ENCODE assay signal across 12 cellular contexts in genomic region chr13:87498681-87499080, GRCh38.
DNase-seq lines count a peak whose midpoint lies in the region; ATAC-seq and TF ChIP-seq lines count a peak whose summit lies in the region.
"Had no signal": no experiment of that assay in that cellular context is flagged by ENCODE, and none has a peak within 500 bp of the region (broad histone marks: within the 10 kb centered on the region; RNA-seq: fewer than 3 reads in every experiment).

No MANE protein-coding gene starts in this region.

- no peak overlapping the region for H3K18ac ChIP-seq in neuronal stem cell (ENCODE audit: low read length)

- H4K8ac ChIP-seq in neuronal stem cell (ENCODE audit: low read depth, low read length), result no peak overlapping the region

- TF ChIP-seq CTCF in OCI-LY7 (conservative IDR thresholded peaks at IDR 0.05; ENCODE audit: low read length) (no peak), mammary epithelial cell (conservative IDR thresholded peaks at IDR 0.05 in 1 of 2, IDR thresholded peaks at IDR 0.05 in 1 of 2; ENCODE audit: extremely low read depth in 1 of 2, insufficient read depth in 1 of 2, low read depth in 1 of 2, low read length in 2 of 2) (no peak), WERI-Rb-1 (IDR thresholded peaks at IDR 0.05; ENCODE audit: low read depth, low read length) (no peak), body of pancreas (IDR thresholded peaks at IDR 0.05) (no peak)

- in situ Hi-C loops in mammary epithelial cell (cut with MboI; ENCODE audit: low sequenced_read_pairs in 2 of 2), result no loop called here

- H3K79me2 ChIP-seq in OCI-LY7 (ENCODE audit: insufficient read depth, low read depth, low read length), result no peaks in the 10 kb centered on the region
- H3K79me2 ChIP-seq in mammary epithelial cell (ENCODE audit: insufficient read depth, low read length), result no peaks in the 10 kb centered on the region

- no peak overlapping the region for H3K27ac ChIP-seq in OCI-LY7 (ENCODE audit: low read depth, low read length, poor library complexity, severe bottlenecking)
- no peak overlapping the region for H3K27ac ChIP-seq in mammary epithelial cell (ENCODE audit: insufficient read depth, low read depth, low read length)
- H3K27ac ChIP-seq in neuronal stem cell (replicated peaks; ENCODE audit: low read length), result no peak overlapping the region
- H3K27ac ChIP-seq in WERI-Rb-1, result no peak overlapping the region
- no peak overlapping the region for H3K27ac ChIP-seq in body of pancreas
- H3K27ac ChIP-seq: colonic mucosa, VCaP had no signal

- DNase-seq in HEK293T (ENCODE audit: extremely low spot score), result peak; percentile 46
- DNase-seq in OCI-LY7 (ENCODE audit: low spot score), result peak; percentile 16
- DNase-seq in mammary epithelial cell, result peak; percentile 1
- peak; percentile 35 for DNase-seq in neuronal stem cell (ENCODE audit: low spot score)
- no peak for DNase-seq in WERI-Rb-1
- DNase-seq in natural killer cell treated with Interleukin-12 subunit alpha and Interleukin-12 subunit beta and Interleukin-15 and Interleukin-18, amount 100 ng/mL, for 72 hours (ENCODE audit: low spot score), result no peak
- DNase-seq in SK-N-DZ (ENCODE audit: low spot score), result no peak
- no peak for DNase-seq in body of pancreas
- DNase-seq: activated naive CD4-positive, alpha-beta T cell treated with anti-CD3 and anti-CD28 coated beads, Interleukin-2, amount 50 U/mL, for 16 hours; CD4-positive, alpha-beta memory T cell; colonic mucosa had no signal

- TF ChIP-seq POLR2A in body of pancreas (IDR thresholded peaks at IDR 0.05), result no peak

- no peak overlapping the region for H3K4me3 Mint-ChIP-seq in natural killer cell treated with Interleukin-12 subunit alpha and Interleukin-12 subunit beta and Interleukin-15 and Interleukin-18, amount 100 ng/mL, for 72 hours
- H3K4me3 Mint-ChIP-seq: CD4-positive, alpha-beta memory T cell had no signal

- no peak overlapping the region for H2AFZ ChIP-seq in OCI-LY7 (ENCODE audit: low read length)
- no peak overlapping the region for H2AFZ ChIP-seq in mammary epithelial cell (ENCODE audit: low read depth, low read length)
- no peak overlapping the region for H2AFZ ChIP-seq in neuronal stem cell (ENCODE audit: low read length)

- 25% methylated on average over 2 of the region's 2 CpGs for WGBS in mammary epithelial cell (ENCODE audit: low coverage, missing lambda C conversion rate)
- no CpG with 5 or more reads among the region's 2 CpGs for WGBS in neuronal stem cell (ENCODE audit: extremely low coverage in 2 of 2, insufficient read length in 2 of 2, insufficient replicate concordance in 1 of 2), 2 donors
- 37 to 40% methylated on average over 2 of the region's 2 CpGs for WGBS in body of pancreas, 2 donors

- H3K36me3 ChIP-seq in OCI-LY7 (ENCODE audit: insufficient read depth, low read length) (no peaks in the 10 kb centered on the region), mammary epithelial cell (ENCODE audit: insufficient read depth, low read length) (no peaks in the 10 kb centered on the region), neuronal stem cell (replicated peaks in 1 of 2; ENCODE audit: control insufficient read depth in 2 of 2, insufficient read depth in 2 of 2, low read length in 2 of 2) (no peaks in the 10 kb centered on the region), WERI-Rb-1 (no peaks in the 10 kb centered on the region), body of pancreas (replicated peaks in 1 of 2; ENCODE audit: insufficient read depth in 1 of 2, low read depth in 2 of 2) (no peaks in the 10 kb centered on the region)
- H3K36me3 ChIP-seq: colonic mucosa had no signal

- no peak overlapping the region for H4K91ac ChIP-seq in neuronal stem cell (ENCODE audit: low read depth, low read length, poor library complexity)

- no peaks in the 10 kb centered on the region for H3K27me3 Mint-ChIP-seq in natural killer cell treated with Interleukin-12 subunit alpha and Interleukin-12 subunit beta and Interleukin-15 and Interleukin-18, amount 100 ng/mL, for 72 hours
- H3K27me3 Mint-ChIP-seq: CD4-positive, alpha-beta memory T cell had no signal

- no peak overlapping the region for H3K4me2 ChIP-seq in OCI-LY7 (ENCODE audit: low read length)
- no peak overlapping the region for H3K4me2 ChIP-seq in mammary epithelial cell (ENCODE audit: insufficient read depth, low read depth, low read length)
- no peak overlapping the region for H3K4me2 ChIP-seq in neuronal stem cell (ENCODE audit: insufficient read depth, low read length, poor library complexity, severe bottlenecking)

- no peak for ATAC-seq in natural killer cell treated with Interleukin-12 subunit alpha and Interleukin-12 subunit beta and Interleukin-15 and Interleukin-18, amount 100 ng/mL, for 72 hours
- ATAC-seq in body of pancreas, result no peak

- no peaks in the 10 kb centered on the region for H3K36me3 Mint-ChIP-seq in natural killer cell treated with Interleukin-12 subunit alpha and Interleukin-12 subunit beta and Interleukin-15 and Interleukin-18, amount 100 ng/mL, for 72 hours
- H3K36me3 Mint-ChIP-seq: CD4-positive, alpha-beta memory T cell had no signal

- H3K27ac Mint-ChIP-seq in natural killer cell treated with Interleukin-12 subunit alpha and Interleukin-12 subunit beta and Interleukin-15 and Interleukin-18, amount 100 ng/mL, for 72 hours, result no peak overlapping the region
- H3K27ac Mint-ChIP-seq: CD4-positive, alpha-beta memory T cell had no signal

- no peak overlapping the region for H2BK5ac ChIP-seq in neuronal stem cell (ENCODE audit: low read length)

- H2BK15ac ChIP-seq in neuronal stem cell (ENCODE audit: low read length), result no peak overlapping the region

- H3K14ac ChIP-seq in neuronal stem cell (ENCODE audit: low read length), result no peak overlapping the region

- H3K4me1 ChIP-seq in OCI-LY7 (ENCODE audit: insufficient read depth, low read length, poor library complexity, severe bottlenecking) (no peaks in the 10 kb centered on the region), mammary epithelial cell (ENCODE audit: insufficient read depth, low read length) (no peaks in the 10 kb centered on the region), neuronal stem cell (ENCODE audit: control insufficient read depth in 2 of 2, insufficient read depth in 1 of 2, low read depth in 1 of 2, low read length in 2 of 2) (no peaks in the 10 kb centered on the region), body of pancreas (no peaks in the 10 kb centered on the region)
- H3K4me1 ChIP-seq: colonic mucosa had no signal

- intact Hi-C loops in OCI-LY7 (cut with micrococcal nuclease; ENCODE audit: unreplicated experiment), result no loop called here
- intact Hi-C loops in mammary epithelial cell (cut with micrococcal nuclease), result no loop called here
- intact Hi-C loops in body of pancreas (cut with DNase I), result no loop called here

- no peak overlapping the region for H3K4ac ChIP-seq in neuronal stem cell (ENCODE audit: low read length)

- POLR2A ChIA-PET in HEK293T (lab: Yijun Ruan, JAX), result no interaction called here
- POLR2A ChIA-PET in OCI-LY7 (lab: Charles Lee), result interaction anchor here (0.5 to 1.5 kb wide), 2 partner anchors 10 to 151 kb away, joined by 3 to 7 read pairs; no protein-coding TSS in a partner anchor

- H3K4me3 ChIP-seq in OCI-LY7 (ENCODE audit: low read depth, low read length, poor library complexity, severe bottlenecking), result no peak overlapping the region
- H3K4me3 ChIP-seq in mammary epithelial cell (replicated peaks in 1 of 3; ENCODE audit: insufficient read depth in 1 of 3, low read depth in 2 of 3, low read length in 3 of 3), result no peak overlapping the region
- no peak overlapping the region for H3K4me3 ChIP-seq in neuronal stem cell (ENCODE audit: low read length in 2 of 2)
- no peak overlapping the region for H3K4me3 ChIP-seq in WERI-Rb-1 (ENCODE audit: low read depth, low read length)
- no peak overlapping the region for H3K4me3 ChIP-seq in body of pancreas
- H3K4me3 ChIP-seq: colonic mucosa had no signal

- H3K27me3 ChIP-seq in mammary epithelial cell (ENCODE audit: insufficient read depth, low read length) (no peaks in the 10 kb centered on the region), neuronal stem cell (ENCODE audit: control insufficient read depth in 3 of 3, insufficient read depth in 3 of 3, low read depth in 1 of 3, low read length in 3 of 3) (no peaks in the 10 kb centered on the region), WERI-Rb-1 (ENCODE audit: insufficient read depth, low read depth, severe bottlenecking) (no peaks in the 10 kb centered on the region), body of pancreas (no peaks in the 10 kb centered on the region)
- H3K27me3 ChIP-seq: colonic mucosa had no signal

- H3K9ac ChIP-seq in mammary epithelial cell (ENCODE audit: insufficient read depth, low read length) (no peak overlapping the region), neuronal stem cell (ENCODE audit: low read depth, low read length, poor library complexity) (no peak overlapping the region)

- H3K4me1 Mint-ChIP-seq in natural killer cell treated with Interleukin-12 subunit alpha and Interleukin-12 subunit beta and Interleukin-15 and Interleukin-18, amount 100 ng/mL, for 72 hours (ENCODE audit: low read depth in 2 of 2), result no peaks in the 10 kb centered on the region
- H3K4me1 Mint-ChIP-seq: CD4-positive, alpha-beta memory T cell had no signal

- no peaks in the 10 kb centered on the region for H3K79me1 ChIP-seq in neuronal stem cell (ENCODE audit: low read depth, low read length)

- H3K9me3 Mint-ChIP-seq in natural killer cell treated with Interleukin-12 subunit alpha and Interleukin-12 subunit beta and Interleukin-15 and Interleukin-18, amount 100 ng/mL, for 72 hours, result peaks cover 7% of the 10 kb centered on the region

- CTCF ChIA-PET in HEK293T (lab: Yijun Ruan, JAX), result interaction anchor here (0.6 to 0.7 kb wide), 2 partner anchors 18 to 209 kb away, joined by 3 read pairs; no protein-coding TSS in a partner anchor
- CTCF ChIA-PET in OCI-LY7 (lab: Charles Lee; ENCODE audit: unreplicated experiment), result no interaction called here
- CTCF ChIA-PET in mammary epithelial cell (lab: Charles Lee; ENCODE audit: low non-redundant PET), result no interaction called here

- no peaks in the 10 kb centered on the region for H3K9me2 ChIP-seq in OCI-LY7 (ENCODE audit: insufficient read depth, low read length)

- H4K20me1 ChIP-seq in OCI-LY7 (ENCODE audit: insufficient read depth, low read length) (no peaks in the 10 kb centered on the region), mammary epithelial cell (ENCODE audit: insufficient read depth, low read length) (no peaks in the 10 kb centered on the region)

- H3K9me3 ChIP-seq in OCI-LY7 (ENCODE audit: low read length), result no peaks in the 10 kb centered on the region
- H3K9me3 ChIP-seq in mammary epithelial cell (replicated peaks; ENCODE audit: insufficient read depth, low read length), result no peaks in the 10 kb centered on the region
- no peaks in the 10 kb centered on the region for H3K9me3 ChIP-seq in neuronal stem cell (replicated peaks in 1 of 2; ENCODE audit: control insufficient read depth in 2 of 2, insufficient read depth in 1 of 2, low read depth in 1 of 2, low read length in 2 of 2)
- no peaks in the 10 kb centered on the region for H3K9me3 ChIP-seq in WERI-Rb-1 (ENCODE audit: severe bottlenecking)
- H3K9me3 ChIP-seq in body of pancreas, result no peaks in the 10 kb centered on the region

- H2BK12ac ChIP-seq in neuronal stem cell (ENCODE audit: low read length), result no peak overlapping the region

- H2BK120ac ChIP-seq in neuronal stem cell (ENCODE audit: low read depth, low read length), result no peak overlapping the region

- H3K23ac ChIP-seq in neuronal stem cell (ENCODE audit: low read depth, low read length, poor library complexity), result no peak overlapping the region

- H2AK5ac ChIP-seq in neuronal stem cell (ENCODE audit: low read depth, low read length), result no peak overlapping the region

- BruUV-seq in OCI-LY7 (replicated peaks; lab: Mats Ljungman, UMichigan) (no TSS peak), mammary epithelial cell (replicated peaks; lab: Mats Ljungman, UMichigan) (no TSS peak)

- dilution Hi-C loops in mammary epithelial cell (cut with HindIII; ENCODE audit: low sequenced_read_pairs), result no loop called here

Comparison
In these comparisons a context has a peak if more than half of its experiments do, and no peak if none do; other contexts are left out.
1. DNase-seq: peak in HEK293T (single experiment), OCI-LY7 (single experiment), mammary epithelial cell (single experiment) and neuronal stem cell (single experiment); none in WERI-Rb-1 (single experiment), natural killer cell treated with Interleukin-12 subunit alpha and Interleukin-12 subunit beta and Interleukin-15 and Interleukin-18, amount 100 ng/mL, for 72 hours (single experiment), SK-N-DZ (single experiment) and body of pancreas (0 of 4).